Comparison of ENCODE assay signal across 15 cellular contexts in the genomic region with DNA sequence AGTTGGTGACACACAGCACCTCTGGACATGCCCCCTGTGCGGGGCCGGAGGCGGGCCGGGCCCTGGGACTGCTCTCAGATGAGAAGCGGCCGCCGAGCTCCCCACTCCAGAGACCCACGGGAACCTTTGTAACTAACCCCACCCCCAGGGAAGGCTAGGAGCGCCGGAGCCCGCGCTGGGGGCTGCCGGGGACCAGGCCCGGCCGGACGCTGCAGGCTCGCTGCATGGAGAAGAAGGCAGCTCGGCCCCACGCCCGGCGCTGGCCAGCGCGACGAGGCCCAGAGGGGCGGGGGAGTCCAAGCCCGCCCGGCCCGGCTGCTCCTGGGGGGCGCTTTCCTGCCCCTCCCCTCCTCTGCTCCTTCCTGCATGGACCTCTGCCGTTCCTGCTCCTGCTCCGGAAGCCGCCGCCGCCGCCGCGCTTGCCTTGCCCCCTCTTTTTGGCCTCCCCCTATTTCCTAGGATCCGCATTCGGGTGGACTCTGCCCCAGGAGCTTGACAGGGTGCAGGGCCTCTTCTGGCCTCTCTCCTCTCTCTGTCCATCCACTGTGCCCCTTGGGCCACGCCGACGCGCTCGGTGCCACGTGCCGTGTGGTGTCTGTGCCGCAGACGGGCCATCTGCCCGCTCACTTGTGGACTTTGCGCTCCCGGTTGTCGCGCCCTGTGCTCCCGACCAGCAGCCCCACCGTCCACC. TPM values are rescaled to one million over a fixed set of nuclear protein-coding genes. Genes with fewer than 3 reads are reported as not detected.
A peak's percentile ranks its signal among the peaks of the same experiment; 100 is the strongest.
DNase-seq lines count a peak whose midpoint lies in the region; ATAC-seq, FAIRE-seq and TF ChIP-seq lines count a peak whose summit lies in the region.
"Had no signal": no experiment of that assay in that cellular context is flagged by ENCODE, and none has a peak within 500 bp of the region (broad histone marks: within the 10 kb centered on the region; RNA-seq: fewer than 3 reads in every experiment).

No MANE protein-coding gene starts in this region.

- FAIRE-seq in H1 (lab: Jason Lieb, UNC): no peak

- H3K9ac ChIP-seq in mammary epithelial cell (ENCODE audit: insufficient read depth, low read length) (no peak overlapping the region), H1 (replicated peaks in 1 of 4; ENCODE audit: extremely low read depth in 1 of 4, low read depth in 3 of 4, low read length in 3 of 4) (no peak overlapping the region), neuronal stem cell (ENCODE audit: low read depth, low read length, poor library complexity) (no peak overlapping the region)
- H3K9ac ChIP-seq: BLaER1 treated with 17β-estradiol and CSF1 and Interleukin-3, amounts not matched to agents 10 nM and 100 nM had no signal

- no peak for TF ChIP-seq RAD21 in H1 (IDR thresholded peaks at IDR 0.05 in 1 of 2, conservative IDR thresholded peaks at IDR 0.05 in 1 of 2; ENCODE audit: low read depth in 2 of 2, low read length in 2 of 2)

- 0 out of 2 replicates have a peak overlapping the region, but pooled peaks have one; percentile 57 for H4K8ac ChIP-seq in H1 (ENCODE audit: extremely low read depth, insufficient read depth, low read length)
- no peak overlapping the region for H4K8ac ChIP-seq in neuronal stem cell (ENCODE audit: low read depth, low read length)

- H2BK120ac ChIP-seq in H1 (replicated peaks; ENCODE audit: low read depth, low read length) (no peak overlapping the region), neuronal stem cell (ENCODE audit: low read depth, low read length) (no peak overlapping the region)

- CTCF ChIA-PET in mammary epithelial cell (lab: Charles Lee; ENCODE audit: low non-redundant PET) (no interaction called here), MCF 10A (lab: Yijun Ruan, JAX) (interaction anchor here (0.6 to 2.3 kb wide), 18 partner anchors 9 to 791 kb away, joined by 3 to 11 read pairs (median 4); no protein-coding TSS in a partner anchor), H1 (lab: Charles Lee; ENCODE audit: partially characterized antibody) (interaction anchor here (0.5 to 11.7 kb wide), 17 partner anchors 15 to 221 kb away, joined by 3 to 197 read pairs (median 5); a partner anchor contains a TSS)

- no peak overlapping the region for H3K4me3 ChIP-seq in mammary epithelial cell (replicated peaks in 1 of 3; ENCODE audit: insufficient read depth in 1 of 3, low read depth in 2 of 3, low read length in 3 of 3)
- no peak overlapping the region for H3K4me3 ChIP-seq in H7 (ENCODE audit: insufficient read depth, low read depth, low read length)
- no peak overlapping the region for H3K4me3 ChIP-seq in H1 (ENCODE audit: extremely low read depth in 1 of 4, insufficient read depth in 2 of 4, low read depth in 3 of 4, low read length in 4 of 4)
- no peak overlapping the region for H3K4me3 ChIP-seq in neuronal stem cell (ENCODE audit: low read length in 2 of 2)
- H3K4me3 ChIP-seq: BLaER1 treated with 17β-estradiol and CSF1 and Interleukin-3, amounts not matched to agents 10 nM and 100 nM had no signal

- POLR2A ChIA-PET in MCF 10A (lab: Yijun Ruan, JAX) (no interaction called here), H1 (lab: Charles Lee; ENCODE audit: partially characterized antibody) (interaction anchor here (1.8 to 2.0 kb wide), 2 partner anchors 13 to 16 kb away, joined by 4 to 7 read pairs; no protein-coding TSS in a partner anchor)

- in situ Hi-C loops in mammary epithelial cell (cut with MboI; ENCODE audit: low sequenced_read_pairs in 2 of 2): loop anchor here in 1 of 2 donors (5.0 kb wide), 1 partner anchor 34 kb away; no protein-coding TSS in a partner anchor

- H3K9me3 ChIP-seq in mammary epithelial cell (replicated peaks; ENCODE audit: insufficient read depth, low read length) (no peaks in the 10 kb centered on the region), H1 (ENCODE audit: insufficient read depth in 2 of 2, low read depth in 1 of 2, low read length in 1 of 2) (no peaks in the 10 kb centered on the region), neuronal stem cell (replicated peaks in 1 of 2; ENCODE audit: control insufficient read depth in 2 of 2, insufficient read depth in 1 of 2, low read depth in 1 of 2, low read length in 2 of 2) (peaks cover 0 to 1% of the 10 kb centered on the region in 2 donors)
- H3K9me3 ChIP-seq: BLaER1 treated with 17β-estradiol and CSF1 and Interleukin-3, amounts not matched to agents 10 nM and 100 nM had no signal

- H3K14ac ChIP-seq in H1 (ENCODE audit: insufficient read length): no peak overlapping the region
- H3K14ac ChIP-seq in neuronal stem cell (ENCODE audit: low read length): no peak overlapping the region

- peaks cover 53% of the 10 kb centered on the region for H3K79me2 ChIP-seq in mammary epithelial cell (ENCODE audit: insufficient read depth, low read length)
- no peaks in the 10 kb centered on the region for H3K79me2 ChIP-seq in H1 (ENCODE audit: control insufficient read depth in 1 of 2, insufficient read depth in 2 of 2, low read length in 2 of 2)

- H3K27me3 ChIP-seq in mammary epithelial cell (ENCODE audit: insufficient read depth, low read length) (no peaks in the 10 kb centered on the region), H7 (ENCODE audit: control insufficient read depth, insufficient read depth, low read length) (peaks cover 3% of the 10 kb centered on the region; the same call in 1 of the 2 replicates), H1 (replicated peaks in 1 of 4; ENCODE audit: control insufficient read depth in 3 of 4, extremely low read depth in 1 of 4, insufficient read depth in 3 of 4, low read length in 3 of 4) (peaks cover 0 to 13% (median 4%) of the 10 kb centered on the region in 4 experiments; a peak in 5 of 7 replicates), neuronal stem cell (ENCODE audit: control insufficient read depth in 3 of 3, insufficient read depth in 3 of 3, low read depth in 1 of 3, low read length in 3 of 3) (peaks cover 0 to 1% (median 0%) of the 10 kb centered on the region in 3 experiments)
- H3K27me3 ChIP-seq: BLaER1 treated with 17β-estradiol and CSF1 and Interleukin-3, amounts not matched to agents 10 nM and 100 nM had no signal

- H3K4ac ChIP-seq in H1 (replicated peaks; ENCODE audit: insufficient read length, low read depth, low read length): no peak overlapping the region
- H3K4ac ChIP-seq in neuronal stem cell (ENCODE audit: low read length): no peak overlapping the region

- H3K79me1 ChIP-seq in H1 (ENCODE audit: low read depth, low read length) (no peaks in the 10 kb centered on the region), neuronal stem cell (ENCODE audit: low read depth, low read length) (peaks cover 30% of the 10 kb centered on the region)

- H3K27ac ChIP-seq in mammary epithelial cell (ENCODE audit: insufficient read depth, low read depth, low read length): no peak overlapping the region
- no peak overlapping the region for H3K27ac ChIP-seq in H1 (ENCODE audit: low read depth, low read length)
- H3K27ac ChIP-seq in neuronal stem cell (replicated peaks; ENCODE audit: low read length): no peak overlapping the region
- H3K27ac ChIP-seq: BLaER1 treated with 17β-estradiol and CSF1 and Interleukin-3, amounts not matched to agents 10 nM and 100 nM; HL-60 had no signal

- peaks cover 10% of the 10 kb centered on the region for H4K20me1 ChIP-seq in mammary epithelial cell (ENCODE audit: insufficient read depth, low read length)
- peaks cover 12 to 37% of the 10 kb centered on the region in 2 experiments for H4K20me1 ChIP-seq in H1 (replicated peaks in 1 of 2; ENCODE audit: control insufficient read depth in 1 of 2, insufficient read depth in 2 of 2, low read length in 2 of 2)

- no peak overlapping the region for H3K56ac ChIP-seq in H1 (replicated peaks; ENCODE audit: insufficient read length, low read depth, low read length)

- H3K36me3 ChIP-seq in mammary epithelial cell (ENCODE audit: insufficient read depth, low read length) (peaks cover 27% of the 10 kb centered on the region), H7 (replicated peaks; ENCODE audit: control insufficient read depth, insufficient read depth, low read length) (peaks cover 12% of the 10 kb centered on the region), H1 (ENCODE audit: control insufficient read depth in 2 of 4, insufficient read depth in 4 of 4, low read length in 3 of 4) (peaks cover 0 to 30% (median 4%) of the 10 kb centered on the region in 4 experiments; a peak in 3 of 8 replicates), neuronal stem cell (replicated peaks in 1 of 2; ENCODE audit: control insufficient read depth in 2 of 2, insufficient read depth in 2 of 2, low read length in 2 of 2) (peaks cover 36 to 63% of the 10 kb centered on the region in 2 donors)

- H2AFZ ChIP-seq in mammary epithelial cell (ENCODE audit: low read depth, low read length) (no peak overlapping the region), H1 (ENCODE audit: low read length) (no peak overlapping the region), neuronal stem cell (ENCODE audit: low read length) (no peak overlapping the region)

- H4K5ac ChIP-seq in H1 (ENCODE audit: insufficient read length, low read depth, low read length): no peak overlapping the region

- TF ChIP-seq POLR2A in H1 (IDR thresholded peaks at IDR 0.05; ENCODE audit: control extremely low read depth in 1 of 2, low read depth in 2 of 2, low read length in 2 of 2): no peak

- no peak overlapping the region for H3K4me2 ChIP-seq in mammary epithelial cell (ENCODE audit: insufficient read depth, low read depth, low read length)
- H3K4me2 ChIP-seq in H1 (ENCODE audit: insufficient read depth in 1 of 2, low read depth in 2 of 2, low read length in 2 of 2): no peak overlapping the region
- no peak overlapping the region for H3K4me2 ChIP-seq in neuronal stem cell (ENCODE audit: insufficient read depth, low read length, poor library complexity, severe bottlenecking)
- H3K4me2 ChIP-seq: BLaER1 treated with 17β-estradiol and CSF1 and Interleukin-3, amounts not matched to agents 10 nM and 100 nM had no signal

- H3K27ac Mint-ChIP-seq in MCF 10A (ENCODE audit: low read depth, unreplicated experiment): no peak overlapping the region

- H3K18ac ChIP-seq in H1 (ENCODE audit: extremely low read depth, low read length) (no peak overlapping the region), neuronal stem cell (ENCODE audit: low read length) (peak overlapping the region; percentile 38)

- H3K9me3 Mint-ChIP-seq in MCF 10A (ENCODE audit: unreplicated experiment): no peaks in the 10 kb centered on the region
- H3K9me3 Mint-ChIP-seq: CD4-positive, CD25-positive, alpha-beta regulatory T cell; HFFc6 had no signal

- H4K91ac ChIP-seq in H1 (replicated peaks; ENCODE audit: insufficient read length, low read length) (no peak overlapping the region), neuronal stem cell (ENCODE audit: low read depth, low read length, poor library complexity) (no peak overlapping the region)

- intact Hi-C loops in mammary epithelial cell (cut with micrococcal nuclease): no loop called here
- intact Hi-C loops in MCF 10A (cut with micrococcal nuclease): no loop called here

- peaks cover 5% of the 10 kb centered on the region; the same call in 1 of the 2 replicates for H3K23me2 ChIP-seq in H1 (ENCODE audit: low read depth, low read length)

- BruUV-seq in mammary epithelial cell (replicated peaks; lab: Mats Ljungman, UMichigan) (TSS peak; percentile 20), MCF 10A (replicated peaks; lab: Mats Ljungman, UMichigan) (no TSS peak)

- TF ChIP-seq CTCF in mammary epithelial cell (conservative IDR thresholded peaks at IDR 0.05 in 1 of 2, IDR thresholded peaks at IDR 0.05 in 1 of 2; ENCODE audit: extremely low read depth in 1 of 2, insufficient read depth in 1 of 2, low read depth in 1 of 2, low read length in 2 of 2) (no peak), MCF 10A (IDR thresholded peaks at IDR 0.05; ENCODE audit: unreplicated experiment) (no peak), H1 (IDR thresholded peaks at IDR 0.05; ENCODE audit: control extremely low read depth in 1 of 3, insufficient read depth in 1 of 3, low read depth in 1 of 3, low read length in 3 of 3) (no peak)

- H2BK5ac ChIP-seq in H1 (ENCODE audit: low read depth, low read length): no peak overlapping the region
- H2BK5ac ChIP-seq in neuronal stem cell (ENCODE audit: low read length): no peak overlapping the region

- H2AK5ac ChIP-seq in H1 (ENCODE audit: low read depth, low read length) (no peak overlapping the region), neuronal stem cell (ENCODE audit: low read depth, low read length) (peak overlapping the region; percentile 88)

- no peak for ATAC-seq in GM21390 (IDR thresholded peaks at IDR 0.05; ENCODE audit: unreplicated experiment)
- no peak for ATAC-seq in GM18858 (IDR thresholded peaks at IDR 0.05; ENCODE audit: unreplicated experiment)

- H3K4me3 Mint-ChIP-seq in MCF 10A (ENCODE audit: unreplicated experiment): no peak overlapping the region
- H3K4me3 Mint-ChIP-seq: CD4-positive, CD25-positive, alpha-beta regulatory T cell; HFFc6 had no signal

- 99% methylated on average over 11 of the region's 55 CpGs for WGBS in mammary epithelial cell (ENCODE audit: low coverage, missing lambda C conversion rate)
- WGBS in H1 (ENCODE audit: extremely low coverage in 1 of 2, insufficient coverage in 1 of 2, insufficient read length in 1 of 2, insufficient replicate concordance in 2 of 2, low coverage in 1 of 2, low lambda C conversion rate in 2 of 2, missing lambda C conversion rate in 1 of 2), 2 experiments: 94% methylated on average over 36 of the region's 55 CpGs; no CpG with 5 or more reads in 1 of the 2 experiments
- no CpG with 5 or more reads among the region's 55 CpGs for WGBS in neuronal stem cell (ENCODE audit: extremely low coverage in 2 of 2, insufficient read length in 2 of 2, insufficient replicate concordance in 1 of 2), 2 donors

- H2BK15ac ChIP-seq in H1 (ENCODE audit: low read length): no peak overlapping the region
- H2BK15ac ChIP-seq in neuronal stem cell (ENCODE audit: low read length): no peak overlapping the region

- no peak overlapping the region for H2BK20ac ChIP-seq in H1 (ENCODE audit: low read length)

- H2BK12ac ChIP-seq in H1 (ENCODE audit: low read depth, low read length) (no peak overlapping the region), neuronal stem cell (ENCODE audit: low read length) (peak overlapping the region; percentile 41)

- no peaks in the 10 kb centered on the region for H3K27me3 Mint-ChIP-seq in MCF 10A (ENCODE audit: insufficient read depth, unreplicated experiment)

- DNase-seq in mammary epithelial cell: no peak
- no peak for DNase-seq in MCF 10A (ENCODE audit: unreplicated experiment)
- peak; percentile 71 for DNase-seq in H7
- DNase-seq in H1 (ENCODE audit: low read depth in 1 of 2, low spot score in 2 of 2): no peak
- DNase-seq in neuronal stem cell (ENCODE audit: low spot score): no peak
- DNase-seq: ACHN; Calu3; CD4-positive, CD25-positive, alpha-beta regulatory T cell; HCEC 1CT; HFFc6 had no signal

- dilution Hi-C loops in mammary epithelial cell (cut with HindIII; ENCODE audit: low sequenced_read_pairs): no loop called here

- peaks cover 6% of the 10 kb centered on the region for H3K4me1 Mint-ChIP-seq in MCF 10A (ENCODE audit: insufficient read depth, unreplicated experiment)

- H3K4me1 ChIP-seq in mammary epithelial cell (ENCODE audit: insufficient read depth, low read length) (no peaks in the 10 kb centered on the region), H1 (replicated peaks in 1 of 4; ENCODE audit: control insufficient read depth in 3 of 4, insufficient read depth in 4 of 4, low read length in 3 of 4) (peaks cover 0 to 23% (median 7%) of the 10 kb centered on the region in 4 experiments; a peak in 6 of 7 replicates), neuronal stem cell (ENCODE audit: control insufficient read depth in 2 of 2, insufficient read depth in 1 of 2, low read depth in 1 of 2, low read length in 2 of 2) (peaks cover 0 to 18% of the 10 kb centered on the region in 2 donors)

- no peak overlapping the region for H3K23ac ChIP-seq in H1 (ENCODE audit: insufficient read length)
- peak overlapping the region; percentile 1 for H3K23ac ChIP-seq in neuronal stem cell (ENCODE audit: low read depth, low read length, poor library complexity)

- H3K36me3 Mint-ChIP-seq in MCF 10A (ENCODE audit: insufficient read depth, unreplicated experiment): peaks cover 46% of the 10 kb centered on the region

- no peak for TF ChIP-seq EP300 in H1 (IDR thresholded peaks at IDR 0.05; ENCODE audit: borderline replicate concordance in 1 of 2, low read depth in 2 of 2, low read length in 2 of 2)

RNA-seq across cellular contexts. Expression of a gene that starts 36.7 kb away (rescaled TPM):
- 100 to 1,000 TPM; 118 to 163 TPM for total RNA-seq in mammary epithelial cell
- 91.6 TPM for polyA plus RNA-seq in mammary epithelial cell
- polyA minus RNA-seq in mammary epithelial cell: 114 TPM
- total RNA-seq in MCF 10A (2022): 95.6 and 138 TPM in 2 replicates
- total RNA-seq in H7 (2014; rRNA removed; shearing (Covaris generic)): 63.3 and 76.0 TPM in 2 replicates
- total RNA-seq in H1 (2021; fragmentation: NEBNext Ultra II Directional; extraction: Animal tissue kit (Norgen Biotek cat#: 25700)): 66.4 and 68.1 TPM in 2 replicates
- 120 and 194 TPM in 2 replicates for polyA plus RNA-seq in H1 (2011; rRNA removed)
- polyA plus RNA-seq in H1 (2011; cell fraction: cytosol; rRNA removed): 90.4 TPM
- 258 TPM for polyA plus RNA-seq in H1 (2011; cell fraction: nucleus; rRNA removed)
- 70.1 to 77.1 TPM (median 74.6 TPM) in 4 replicates for polyA plus RNA-seq in H1 (2012, experiment 1 of 2)
- 48.0 TPM for polyA plus RNA-seq in H1 (2012, experiment 2 of 2)
- polyA plus RNA-seq in H1 (2013, experiment 1 of 2): 33.4 TPM
- polyA plus RNA-seq in H1 (2013, experiment 2 of 2): 33.2 TPM
- 27.8 and 33.8 TPM in 2 replicates for polyA minus RNA-seq in H1 (2011; rRNA and poly(A)+ RNA removed)
- polyA minus RNA-seq in H1 (2011; cell fraction: cytosol; rRNA and poly(A)+ RNA removed): 47.5 TPM
- polyA minus RNA-seq in H1 (2011; cell fraction: nucleus; rRNA and poly(A)+ RNA removed): 71.5 TPM
- 45.7 TPM for polyA plus RNA-seq in neuronal stem cell (2013, experiment 1 of 2)
- 45.5 TPM for polyA plus RNA-seq in neuronal stem cell (2013, experiment 2 of 2)

RNA-seq across cellular contexts. Expression of a gene that starts 39.6 kb away (rescaled TPM):
- total RNA-seq in mammary epithelial cell (10 to 100 TPM; 16.8 to 38.1 TPM), MCF 10A (2022) (25.7 and 30.1 TPM in 2 replicates)
- polyA plus RNA-seq in mammary epithelial cell (28.4 TPM), H1 (2011; rRNA removed) (56.2 and 85.7 TPM in 2 replicates)
- polyA minus RNA-seq in mammary epithelial cell: 14.4 TPM
- total RNA-seq in H7 (2014; rRNA removed; shearing (Covaris generic)): 67.4 and 73.4 TPM in 2 replicates
- 41.4 and 48.7 TPM in 2 replicates for total RNA-seq in H1 (2021; fragmentation: NEBNext Ultra II Directional; extraction: Animal tissue kit (Norgen Biotek cat#: 25700))
- polyA plus RNA-seq in H1 (2011; cell fraction: cytosol; rRNA removed): 38.5 TPM
- 77.0 TPM for polyA plus RNA-seq in H1 (2011; cell fraction: nucleus; rRNA removed)
- 23.7 to 47.4 TPM (median 42.5 TPM) in 4 replicates for polyA plus RNA-seq in H1 (2012, experiment 1 of 2)
- 45.8 TPM for polyA plus RNA-seq in H1 (2012, experiment 2 of 2)
- 69.9 TPM for polyA plus RNA-seq in H1 (2013, experiment 1 of 2)
- polyA plus RNA-seq in H1 (2013, experiment 2 of 2): 77.4 TPM
- polyA minus RNA-seq in H1 (2011; rRNA and poly(A)+ RNA removed): 6.5 and 7.1 TPM in 2 replicates
- 18.8 TPM for polyA minus RNA-seq in H1 (2011; cell fraction: cytosol; rRNA and poly(A)+ RNA removed)
- 14.7 TPM for polyA minus RNA-seq in H1 (2011; cell fraction: nucleus; rRNA and poly(A)+ RNA removed)
- polyA plus RNA-seq in neuronal stem cell (2013, experiment 1 of 2): 45.7 TPM
- 44.8 TPM for polyA plus RNA-seq in neuronal stem cell (2013, experiment 2 of 2)

RNA-seq across cellular contexts. Expression of a gene that starts 42.3 kb away (rescaled TPM):
- total RNA-seq in mammary epithelial cell: 10 to 100 TPM; 49.7 to 68.8 TPM
- 52.4 TPM for polyA plus RNA-seq in mammary epithelial cell
- polyA minus RNA-seq in mammary epithelial cell: 51.5 TPM
- total RNA-seq in MCF 10A (2022): 79.3 and 83.6 TPM in 2 replicates
- 58.4 and 86.3 TPM in 2 replicates for total RNA-seq in H7 (2014; rRNA removed; shearing (Covaris generic))
- 39.4 and 43.8 TPM in 2 replicates for total RNA-seq in H1 (2021; fragmentation: NEBNext Ultra II Directional; extraction: Animal tissue kit (Norgen Biotek cat#: 25700))
- 84.0 and 116 TPM in 2 replicates for polyA plus RNA-seq in H1 (2011; rRNA removed)
- 87.9 TPM for polyA plus RNA-seq in H1 (2011; cell fraction: cytosol; rRNA removed)
- polyA plus RNA-seq in H1 (2011; cell fraction: nucleus; rRNA removed): 383 TPM
- polyA plus RNA-seq in H1 (2012, experiment 1 of 2): 34.8 to 66.7 TPM (median 56.9 TPM) in 4 replicates
- 59.3 TPM for polyA plus RNA-seq in H1 (2012, experiment 2 of 2)
- 53.6 TPM for polyA plus RNA-seq in H1 (2013, experiment 1 of 2)
- polyA plus RNA-seq in H1 (2013, experiment 2 of 2): 45.8 TPM
- 28.6 and 30.4 TPM in 2 replicates for polyA minus RNA-seq in H1 (2011; rRNA and poly(A)+ RNA removed)
- polyA minus RNA-seq in H1 (2011; cell fraction: cytosol; rRNA and poly(A)+ RNA removed): 25.5 TPM
- 71.3 TPM for polyA minus RNA-seq in H1 (2011; cell fraction: nucleus; rRNA and poly(A)+ RNA removed)
- polyA plus RNA-seq in neuronal stem cell (2013, experiment 1 of 2): 40.4 TPM
- polyA plus RNA-seq in neuronal stem cell (2013, experiment 2 of 2): 40.8 TPM

RNA-seq across cellular contexts. Expression of a gene that starts 44.6 kb away (rescaled TPM):
- total RNA-seq in mammary epithelial cell (not detected), MCF 10A (2022) (not detected in 2 replicates)
- polyA plus RNA-seq in mammary epithelial cell (not detected), H1 (2011; rRNA removed) (not detected in 2 replicates)
- polyA minus RNA-seq in mammary epithelial cell: not detected
- total RNA-seq in H7 (2014; rRNA removed; shearing (Covaris generic)): 0.62 TPM in 1 of 2 replicates, not detected in the other
- not detected in 2 replicates for total RNA-seq in H1 (2021; fragmentation: NEBNext Ultra II Directional; extraction: Animal tissue kit (Norgen Biotek cat#: 25700))
- polyA plus RNA-seq in H1 (2011; cell fraction: cytosol; rRNA removed): 0.06 TPM
- polyA plus RNA-seq in H1 (2011; cell fraction: nucleus; rRNA removed): 0.20 TPM
- 0.23 to 0.32 TPM in 2 of 4 replicates, not detected in the others for polyA plus RNA-seq in H1 (2012, experiment 1 of 2)
- not detected for polyA plus RNA-seq in H1 (2012, experiment 2 of 2)
- polyA plus RNA-seq in H1 (2013, experiment 1 of 2): not detected
- 0.09 TPM for polyA plus RNA-seq in H1 (2013, experiment 2 of 2)
- polyA minus RNA-seq in H1 (2011; rRNA and poly(A)+ RNA removed): not detected in 2 replicates
- not detected for polyA minus RNA-seq in H1 (2011; cell fraction: cytosol; rRNA and poly(A)+ RNA removed)
- polyA minus RNA-seq in H1 (2011; cell fraction: nucleus; rRNA and poly(A)+ RNA removed): 1.00 TPM
- 0.10 TPM for polyA plus RNA-seq in neuronal stem cell (2013, experiment 1 of 2)
- 0.07 TPM for polyA plus RNA-seq in neuronal stem cell (2013, experiment 2 of 2)
- total RNA-seq: Calu3; CD4-positive, CD25-positive, alpha-beta regulatory T cell; Daoy; HFFc6 had no signal
- polyA plus RNA-seq: CD4-positive, CD25-positive, alpha-beta regulatory T cell had no signal
